20 cellular contexts compared by ENCODE assay signal in the genomic region with DNA sequence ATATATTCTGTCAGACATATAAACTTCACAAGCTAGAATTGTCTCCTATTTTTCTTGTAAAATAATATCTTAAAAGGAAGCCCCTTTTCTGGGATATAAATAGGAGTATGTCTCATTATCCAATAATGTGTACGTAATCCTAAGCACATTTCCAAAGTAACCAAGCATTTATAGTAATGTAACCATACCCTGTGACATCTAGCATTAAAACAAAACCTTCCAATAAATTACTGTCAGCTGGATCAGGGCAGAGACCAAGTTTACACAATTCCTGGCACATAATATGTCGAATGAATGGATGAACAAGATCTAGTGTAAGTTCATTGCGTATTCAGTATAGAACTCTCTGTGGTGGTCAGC. TPM values are rescaled to one million over a fixed set of nuclear protein-coding genes. Genes with fewer than 3 reads are reported as not detected.
DNase-seq lines count a peak whose midpoint lies in the region; ATAC-seq and TF ChIP-seq lines count a peak whose summit lies in the region.
"Had no signal": no experiment of that assay in that cellular context is flagged by ENCODE, and none has a peak within 500 bp of the region (broad histone marks: within the 10 kb centered on the region; RNA-seq: fewer than 3 reads in every experiment).

No MANE protein-coding gene starts in this region.

- H3K36me3 ChIP-seq in ACC112 (ENCODE audit: insufficient read depth, low read length), result no peaks in the 10 kb centered on the region
- no peaks in the 10 kb centered on the region for H3K36me3 ChIP-seq in SK-N-SH (replicated peaks in 1 of 2; ENCODE audit: control insufficient read depth in 1 of 2, insufficient read depth in 2 of 2, low read length in 1 of 2)
- H3K36me3 ChIP-seq in rectal smooth muscle tissue (ENCODE audit: control insufficient read depth, insufficient read depth, low read length), result no peaks in the 10 kb centered on the region
- H3K36me3 ChIP-seq: adrenal gland; BLaER1 treated with 17β-estradiol and CSF1 and Interleukin-3, amounts not matched to agents 10 nM and 100 nM; thyroid gland had no signal

- no peaks in the 10 kb centered on the region for H3K9me3 ChIP-seq in SK-N-SH
- H3K9me3 ChIP-seq: A549; adrenal gland; BLaER1 treated with 17β-estradiol and CSF1 and Interleukin-3, amounts not matched to agents 10 nM and 100 nM; mucosa of descending colon; thyroid gland had no signal

- peaks cover 19% of the 10 kb centered on the region for H3F3A ChIP-seq in SK-N-SH (replicated peaks; ENCODE audit: insufficient read depth)

- H3K4me2 ChIP-seq in SK-N-SH, result peak overlapping the region; percentile 3; the same call in 1 of the 2 replicates
- H3K4me2 ChIP-seq: A549; BLaER1 treated with 17β-estradiol and CSF1 and Interleukin-3, amounts not matched to agents 10 nM and 100 nM had no signal

- TF ChIP-seq CTCF in SK-N-SH (IDR thresholded peaks at IDR 0.05), result no peak

- H3K4me3 ChIP-seq in ACC112 (ENCODE audit: low read depth, low read length) (peak overlapping the region; percentile 45; the same call in 1 of the 2 replicates), SK-N-SH (ENCODE audit: low read depth in 2 of 2, low read length in 1 of 2) (no peak overlapping the region), rectal smooth muscle tissue (ENCODE audit: low read length) (no peak overlapping the region)
- H3K4me3 ChIP-seq: A549; adrenal gland; BLaER1 treated with 17β-estradiol and CSF1 and Interleukin-3, amounts not matched to agents 10 nM and 100 nM; GM12878; mucosa of descending colon; skin epidermis; thyroid gland had no signal

- POLR2A ChIA-PET in SK-N-SH (lab: Yijun Ruan, JAX), result no interaction called here

- H3K9me2 ChIP-seq in SK-N-SH, result no peaks in the 10 kb centered on the region

- H2AFZ ChIP-seq in ACC112 (ENCODE audit: low read length, unreplicated experiment) (peak overlapping the region; percentile 47), SK-N-SH (ENCODE audit: low read depth) (no peak overlapping the region)

- no peaks in the 10 kb centered on the region for H3K27me3 ChIP-seq in ACC112 (ENCODE audit: insufficient read depth, low read length)
- H3K27me3 ChIP-seq in SK-N-SH (ENCODE audit: insufficient read depth), result no peaks in the 10 kb centered on the region
- no peaks in the 10 kb centered on the region for H3K27me3 ChIP-seq in rectal smooth muscle tissue (ENCODE audit: control insufficient read depth, insufficient read depth, low read length)
- H3K27me3 ChIP-seq: adrenal gland; BLaER1 treated with 17β-estradiol and CSF1 and Interleukin-3, amounts not matched to agents 10 nM and 100 nM; thyroid gland had no signal

- DNase-seq in SK-N-SH (no peak), fibroblast of peridontal ligament (ENCODE audit: extremely low read depth) (peak; percentile 82), COLO668 (lab: John Stamatoyannopoulos, UW; ENCODE audit: unreplicated experiment) (no peak)
- no peak for DNase-seq in stimulated activated naive CD4-positive, alpha-beta T cell treated with Interleukin-2 at 50 U/mL for 16 hours (lab: John Stamatoyannopoulos, UW)
- no peak for DNase-seq in activated naive CD4-positive, alpha-beta T cell treated with Interleukin-2 at 50 U/mL for 16 hours
- DNase-seq: activated CD4-positive, alpha-beta T cell treated with anti-CD3 and anti-CD28 coated beads, Interleukin-2, amount 10 ng/mL, durations not matched to agents 24 days and 14 days; activated effector memory CD4-positive, alpha-beta T cell treated with Interleukin-2 at 50 U/mL for 16 hours; adrenal gland; GF-D8; mucosa of descending colon; NCI-H345; stimulated activated CD8-positive, alpha-beta memory T cell treated with anti-CD3 and anti-CD28 coated beads, Interleukin-4, amount 100 ng/mL, for 48 hours; thyroid gland had no signal

- 74% methylated on average over 3 of the region's 3 CpGs for WGBS in SK-N-SH (ENCODE audit: low lambda C conversion rate)

- H3K4me1 ChIP-seq in ACC112 (ENCODE audit: control insufficient read depth, insufficient read depth, low read length, unreplicated experiment), result peaks cover 55% of the 10 kb centered on the region
- H3K4me1 ChIP-seq in SK-N-SH (ENCODE audit: control insufficient read depth in 1 of 2, insufficient read depth in 2 of 2, low read depth in 1 of 2, low read length in 1 of 2), result peaks cover 6 to 23% of the 10 kb centered on the region in 2 experiments; a peak in 3 of 4 replicates
- H3K4me1 ChIP-seq in rectal smooth muscle tissue (ENCODE audit: control insufficient read depth, insufficient read depth, low read length), result peaks cover 43% of the 10 kb centered on the region
- H3K4me1 ChIP-seq: A549, thyroid gland had no signal

- H3K27ac ChIP-seq in ACC112 (ENCODE audit: low read depth, low read length), result peak overlapping the region; percentile 87
- peak overlapping the region in 1 of 2 experiments; percentile 78; a peak in 2 of 4 replicates for H3K27ac ChIP-seq in SK-N-SH (ENCODE audit: low read depth in 2 of 2, low read length in 1 of 2)
- H3K27ac ChIP-seq in rectal smooth muscle tissue (ENCODE audit: low read depth, low read length), result peak overlapping the region; percentile 65
- H3K27ac ChIP-seq: A549; adrenal gland; BLaER1 treated with 17β-estradiol and CSF1 and Interleukin-3, amounts not matched to agents 10 nM and 100 nM; skin epidermis; thyroid gland had no signal

- CTCF ChIA-PET in SK-N-SH (lab: Yijun Ruan, JAX), result interaction anchor here (0.6 to 8.0 kb wide), 4 partner anchors 12 to 151 kb away, joined by 3 to 73 read pairs (median 4); a partner anchor contains a TSS

- no peak for ATAC-seq in HG03565 (IDR thresholded peaks at IDR 0.05; ENCODE audit: unreplicated experiment)
- ATAC-seq: A549, GM12878, mucosa of descending colon had no signal

- no peak for TF ChIP-seq EP300 in SK-N-SH (IDR thresholded peaks at IDR 0.05; ENCODE audit: borderline replicate concordance in 1 of 2, low read depth in 1 of 2, low read length in 1 of 2)

- H3K9ac ChIP-seq in SK-N-SH (peak overlapping the region; percentile 13; the same call in 1 of the 2 replicates), rectal smooth muscle tissue (ENCODE audit: low read length) (no peak overlapping the region)
- H3K9ac ChIP-seq: BLaER1 treated with 17β-estradiol and CSF1 and Interleukin-3, amounts not matched to agents 10 nM and 100 nM had no signal

- H3K79me2 ChIP-seq in ACC112 (ENCODE audit: control insufficient read depth, insufficient read depth, low read length, unreplicated experiment) (peaks cover 41% of the 10 kb centered on the region), SK-N-SH (ENCODE audit: insufficient read depth) (no peaks in the 10 kb centered on the region)

- no peaks in the 10 kb centered on the region for H4K20me1 ChIP-seq in SK-N-SH (ENCODE audit: insufficient read depth)
- H4K20me1 ChIP-seq: BLaER1 treated with 17β-estradiol and CSF1 and Interleukin-3, amounts not matched to agents 10 nM and 100 nM had no signal

- no peak for TF ChIP-seq RAD21 in SK-N-SH (IDR thresholded peaks at IDR 0.05; ENCODE audit: low read length)

TF ChIP-seq in SK-N-SH, 30 proteins besides CTCF, POLR2A, EP300 and RAD21:
- TF ChIP-seq TEAD4 (IDR thresholded peaks at IDR 0.05; ENCODE audit: borderline replicate concordance, insufficient read depth) (no peak), RXRA (IDR thresholded peaks at IDR 0.05; ENCODE audit: borderline replicate concordance, low read depth) (no peak), MEF2A (IDR thresholded peaks at IDR 0.05; ENCODE audit: borderline replicate concordance, low read depth) (peak; percentile 28; the same call in 1 of the 2 replicates)

RNA-seq across cellular contexts. Expression of a gene that starts 14.2 kb away (rescaled TPM):
- 4.4 and 4.8 TPM in 2 replicates for polyA plus RNA-seq in SK-N-SH (2012; rRNA removed)
- 5.4 and 6.5 TPM in 2 replicates for polyA plus RNA-seq in SK-N-SH (2012; cell fraction: cytosol; rRNA removed)
- polyA plus RNA-seq in SK-N-SH (2012; cell fraction: nucleus; rRNA removed), result 6.0 and 6.2 TPM in 2 replicates

RNA-seq across cellular contexts. Expression of a gene that starts 52.2 kb away (rescaled TPM):
- 8.3 and 12.5 TPM in 2 replicates for polyA plus RNA-seq in SK-N-SH (2012; rRNA removed)
- polyA plus RNA-seq in SK-N-SH (2012; cell fraction: cytosol; rRNA removed), result 11.8 and 15.3 TPM in 2 replicates
- polyA plus RNA-seq in SK-N-SH (2012; cell fraction: nucleus; rRNA removed), result 7.1 and 19.0 TPM in 2 replicates
